1 cellular context compared by ENCODE assay signal in the genomic region with DNA sequence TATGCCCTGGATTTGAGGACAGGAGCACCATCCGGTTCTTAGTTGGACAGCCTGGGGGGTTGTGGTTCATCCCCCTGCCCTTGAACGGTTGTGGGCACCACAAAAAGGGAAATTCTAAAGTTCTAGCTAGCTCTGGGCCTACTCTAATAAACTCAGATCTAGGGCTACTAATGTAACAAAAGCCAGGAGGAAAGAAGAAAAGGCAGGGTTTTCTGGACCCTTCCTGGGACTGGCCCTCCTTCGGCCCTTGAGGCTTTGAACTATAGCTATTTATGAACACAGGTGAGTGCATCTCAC.
TF ChIP-seq lines count a peak whose summit lies in the region.

No MANE protein-coding gene starts in this region.

TF ChIP-seq in H1, 55 proteins besides CTCF, POLR2A, EP300 and RAD21:
- TF ChIP-seq GABPA (IDR thresholded peaks at IDR 0.05; ENCODE audit: borderline replicate concordance, insufficient read depth, low read length) (no peak), NANOG (IDR thresholded peaks at IDR 0.05; ENCODE audit: insufficient read depth, low read depth, low read length, poor library complexity, severe bottlenecking) (no peak), ASH2L (IDR thresholded peaks at IDR 0.05; ENCODE audit: low read length) (peak; percentile 7), SUZ12 (IDR thresholded peaks at IDR 0.05; ENCODE audit: low read length) (no peak)
